In the genomic region with DNA sequence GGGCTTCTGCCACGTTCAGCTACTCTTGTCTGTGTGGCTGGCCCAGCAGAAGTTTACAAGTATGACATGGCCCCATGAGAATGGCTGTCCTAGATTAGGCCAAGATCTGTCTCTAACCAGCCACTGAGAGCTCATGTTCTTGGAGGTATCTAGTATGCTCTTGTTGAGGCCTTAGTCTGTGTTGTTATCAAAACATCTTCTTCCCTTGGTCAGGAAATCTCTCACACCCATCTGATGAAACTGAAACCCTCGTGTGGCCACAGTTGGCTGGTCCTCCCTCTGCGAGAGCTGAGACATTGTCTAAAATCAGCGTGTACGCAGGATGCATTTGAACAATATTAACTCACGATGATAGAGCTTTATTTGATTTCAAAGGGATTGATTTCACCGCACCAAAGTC, we compare ENCODE assay signal across 18 cellular contexts.
A peak's percentile ranks its signal among the peaks of the same experiment; 100 is the strongest.
DNase-seq lines count a peak whose midpoint lies in the region; ATAC-seq and TF ChIP-seq lines count a peak whose summit lies in the region.
"Had no signal": no experiment of that assay in that cellular context is flagged by ENCODE, and none has a peak within 500 bp of the region (broad histone marks: within the 10 kb centered on the region; RNA-seq: fewer than 3 reads in every experiment).

No MANE protein-coding gene starts in this region.

- peak overlapping the region in 1 of 7 donors; percentile 51 for H3K4me3 Mint-ChIP-seq in CD8-positive, alpha-beta memory T cell
- H3K4me3 Mint-ChIP-seq in activated naive CD8-positive, alpha-beta T cell treated with anti-CD3 and anti-CD28 coated beads, Interleukin-2, amount 10 ng/mL, durations not matched to agents 7 days and 5 days = peak overlapping the region; percentile 23
- H3K4me3 Mint-ChIP-seq: endodermal cell had no signal

- WGBS in prostate gland = 85% methylated on average over 7 of the region's 7 CpGs

- no peak for TF ChIP-seq POLR2A in prostate gland (IDR thresholded peaks at IDR 0.05)

- peaks cover 0 to 9% (median 3%) of the 10 kb centered on the region in 5 donors for H3K9me3 Mint-ChIP-seq in CD8-positive, alpha-beta memory T cell
- H3K9me3 Mint-ChIP-seq in activated naive CD8-positive, alpha-beta T cell treated with anti-CD3 and anti-CD28 coated beads, Interleukin-2, amount 10 ng/mL, durations not matched to agents 7 days and 5 days = peaks cover 23% of the 10 kb centered on the region

- no peak overlapping the region for H3K27ac ChIP-seq in CD8-positive, alpha-beta memory T cell (ENCODE audit: low read depth, low read length)
- H3K27ac ChIP-seq in prostate gland = peak overlapping the region; percentile 56 to 99
- H3K27ac ChIP-seq: suprapubic skin had no signal

- peaks cover 0 to 1% of the 10 kb centered on the region in 2 donors for H3K27me3 Mint-ChIP-seq in CD8-positive, alpha-beta memory T cell
- no peaks in the 10 kb centered on the region for H3K27me3 Mint-ChIP-seq in activated naive CD8-positive, alpha-beta T cell treated with anti-CD3 and anti-CD28 coated beads, Interleukin-2, amount 10 ng/mL, durations not matched to agents 7 days and 5 days

- H3K4me1 Mint-ChIP-seq in CD8-positive, alpha-beta memory T cell = peaks cover 66 to 70% (median 68%) of the 10 kb centered on the region in 3 donors
- peaks cover 62% of the 10 kb centered on the region for H3K4me1 Mint-ChIP-seq in activated naive CD8-positive, alpha-beta T cell treated with anti-CD3 and anti-CD28 coated beads, Interleukin-2, amount 10 ng/mL, durations not matched to agents 7 days and 5 days
- H3K4me1 Mint-ChIP-seq: endodermal cell had no signal

- H3K4me3 ChIP-seq in CD8-positive, alpha-beta memory T cell (ENCODE audit: low read length) = no peak overlapping the region
- H3K4me3 ChIP-seq in prostate gland = no peak overlapping the region
- H3K4me3 ChIP-seq: suprapubic skin had no signal

- H3K27ac Mint-ChIP-seq in CD8-positive, alpha-beta memory T cell = peak overlapping the region; percentile 23 to 97 (median 92)
- peak overlapping the region; percentile 78 for H3K27ac Mint-ChIP-seq in activated naive CD8-positive, alpha-beta T cell treated with anti-CD3 and anti-CD28 coated beads, Interleukin-2, amount 10 ng/mL, durations not matched to agents 7 days and 5 days
- H3K27ac Mint-ChIP-seq: endodermal cell had no signal

- H3K4me1 ChIP-seq in CD8-positive, alpha-beta memory T cell (ENCODE audit: insufficient read depth, low read length) = peaks cover 30% of the 10 kb centered on the region
- H3K4me1 ChIP-seq in prostate gland (replicated peaks) = peaks cover 12% of the 10 kb centered on the region

- no peaks in the 10 kb centered on the region for H3K36me3 ChIP-seq in CD8-positive, alpha-beta memory T cell (ENCODE audit: insufficient read depth, low read length)
- H3K36me3 ChIP-seq in prostate gland = peaks cover 0 to 9% of the 10 kb centered on the region in 2 donors

- no peak for TF ChIP-seq CTCF in GM20000 (IDR thresholded peaks at IDR 0.05; ENCODE audit: extremely low read depth, missing control alignments)
- TF ChIP-seq CTCF in prostate gland (IDR thresholded peaks at IDR 0.05) = no peak

- H3K9me3 ChIP-seq in CD8-positive, alpha-beta memory T cell (ENCODE audit: low read length) = peaks cover 3% of the 10 kb centered on the region
- H3K9me3 ChIP-seq in prostate gland = no peaks in the 10 kb centered on the region
- H3K9me3 ChIP-seq: SK-N-SH, suprapubic skin had no signal

- CTCF ChIA-PET in CD8-positive, alpha-beta memory T cell (lab: Charles Lee) = interaction anchor here (1.0 to 1.8 kb wide), 4 partner anchors 9 to 74 kb away, joined by 3 to 5 read pairs (median 4); no protein-coding TSS in a partner anchor

- DNase-seq in CD8-positive, alpha-beta memory T cell = no peak
- DNase-seq in GM20000 (ENCODE audit: low spot score) (peak; percentile 25), prostate gland (ENCODE audit: low spot score) (no peak), NCI-H748 (lab: John Stamatoyannopoulos, UW; ENCODE audit: unreplicated experiment) (no peak), NCI-H510A (lab: John Stamatoyannopoulos, UW) (no peak)
- DNase-seq in activated naive CD8-positive, alpha-beta T cell treated with anti-CD3 and anti-CD28 coated beads, Interleukin-2, amount 10 ng/mL, durations not matched to agents 7 days and 5 days = no peak
- DNase-seq: activated naive CD4-positive, alpha-beta T cell treated with anti-CD3 and anti-CD28 coated beads, Interleukin-2, amount 50 U/mL, for 16 hours; caudate nucleus; endodermal cell; foreskin fibroblast; GOT3; IMR-90; mesendoderm; NCI-H1105 treated with DMSO at 0.1 percent for 48 hours; SK-N-SH had no signal

- POLR2A ChIA-PET in CD8-positive, alpha-beta memory T cell (lab: Charles Lee) = interaction anchor here (1.2 kb wide), 1 partner anchor 20 kb away, joined by 3 read pairs; no protein-coding TSS in a partner anchor
- POLR2A ChIA-PET in activated naive CD8-positive, alpha-beta T cell treated with anti-CD3 and anti-CD28 coated beads, Interleukin-2, amount 10 ng/mL, durations not matched to agents 7 days and 5 days (lab: Charles Lee) = interaction anchor here (0.8 to 1.7 kb wide), 5 partner anchors 9 to 28 kb away, joined by 3 to 5 read pairs (median 4); no protein-coding TSS in a partner anchor

- ATAC-seq in activated naive CD8-positive, alpha-beta T cell treated with anti-CD3 and anti-CD28 coated beads, Interleukin-2, amount 10 ng/mL, durations not matched to agents 7 days and 5 days (ENCODE audit: low read depth) = no peak
- ATAC-seq in GM18519 (IDR thresholded peaks at IDR 0.05; ENCODE audit: low FRiP score, unreplicated experiment) = no peak
- ATAC-seq in GM18858 (IDR thresholded peaks at IDR 0.05; ENCODE audit: unreplicated experiment) = no peak

- H3K27me3 ChIP-seq in CD8-positive, alpha-beta memory T cell (ENCODE audit: insufficient read depth, low read length, poor library complexity, severe bottlenecking) = no peaks in the 10 kb centered on the region
- H3K27me3 ChIP-seq in prostate gland (replicated peaks; ENCODE audit: insufficient read depth) = no peaks in the 10 kb centered on the region
- H3K27me3 ChIP-seq: suprapubic skin had no signal

- intact Hi-C loops in prostate gland (cut with DNase I) = no loop called here

- H3K36me3 Mint-ChIP-seq in CD8-positive, alpha-beta memory T cell = peaks cover 0 to 19% (median 1%) of the 10 kb centered on the region in 3 donors
- H3K36me3 Mint-ChIP-seq in activated naive CD8-positive, alpha-beta T cell treated with anti-CD3 and anti-CD28 coated beads, Interleukin-2, amount 10 ng/mL, durations not matched to agents 7 days and 5 days = peaks cover 60% of the 10 kb centered on the region
